ENCODE assay signal across 28 cellular contexts in genomic region chr22:22423681-22424080, GRCh38.
"Had no signal": no experiment of that assay in that cellular context is flagged by ENCODE, and none has a peak within 500 bp of the region (broad histone marks: within the 10 kb centered on the region; RNA-seq: fewer than 3 reads in every experiment).

No MANE protein-coding gene starts in this region.

- H3K9me3 ChIP-seq: esophagus squamous epithelium, heart right ventricle, left lung, ovary, psoas muscle, sigmoid colon, thoracic aorta, tibial nerve, upper lobe of left lung had no signal

- H3K27me3 Mint-ChIP-seq: stimulated activated memory B cell treated with anti-CD40 and anti-IgM and Interleukin-4, amounts not matched to agents 10 μg/mL and 1 μg/mL and 100 μg/mL, for 72 hours had no signal

- H3K27ac ChIP-seq: coronary artery, esophagus squamous epithelium, heart right ventricle, left lung, ovary, psoas muscle, sigmoid colon, thoracic aorta, tibial nerve, upper lobe of left lung had no signal

- H3K4me3 ChIP-seq: coronary artery, esophagus squamous epithelium, heart right ventricle, left lung, ovary, psoas muscle, sigmoid colon, thoracic aorta, tibial nerve, upper lobe of left lung had no signal

- FAIRE-seq: endothelial cell of umbilical vein, islet of Langerhans, urothelium cell line had no signal

- H3K4me1 ChIP-seq: esophagus squamous epithelium, left lung, psoas muscle, sigmoid colon, tibial nerve, upper lobe of left lung had no signal

- H3K36me3 Mint-ChIP-seq: natural killer cell; stimulated activated memory B cell treated with anti-CD40 and anti-IgM and Interleukin-4, amounts not matched to agents 10 μg/mL and 1 μg/mL and 100 μg/mL, for 72 hours had no signal

- H3K27me3 ChIP-seq: ovary, upper lobe of left lung had no signal

- H3K9me3 Mint-ChIP-seq: natural killer cell; stimulated activated memory B cell treated with anti-CD40 and anti-IgM and Interleukin-4, amounts not matched to agents 10 μg/mL and 1 μg/mL and 100 μg/mL, for 72 hours had no signal

- ATAC-seq: heart right ventricle; left cardiac atrium; left lung; natural killer cell; psoas muscle; right cardiac atrium; stimulated activated memory B cell treated with anti-CD40 and anti-IgM and Interleukin-4, amounts not matched to agents 10 μg/mL and 1 μg/mL and 100 μg/mL, for 72 hours; stimulated activated naive CD8-positive, alpha-beta T cell treated with anti-CD3 and anti-CD28 coated beads, Interleukin-15, Interleukin-2, amounts not matched to agents 100 U/mL and 50 U/mL, for 24 hours had no signal

- H3K36me3 ChIP-seq: esophagus squamous epithelium, heart right ventricle, left lung, ovary, sigmoid colon, thoracic aorta, tibial nerve, upper lobe of left lung had no signal

- DNase-seq: dermis blood vessel endothelial cell; effector memory CD4-positive, alpha-beta T cell; esophagus squamous epithelium; foreskin melanocyte; glutamatergic neuron; heart right ventricle; hippocampal formation; left cardiac atrium; left lung; midbrain; natural killer cell; occipital lobe; ovary; posterior cingulate gyrus; psoas muscle; right cardiac atrium; sigmoid colon; stimulated activated CD4-positive, alpha-beta T cell treated with anti-CD3 and anti-CD28 coated beads, Interleukin-4, amount 100 ng/mL, for 4 hours; stimulated activated naive CD8-positive, alpha-beta T cell treated with anti-CD3 and anti-CD28 coated beads, Interleukin-15, Interleukin-2, amounts not matched to agents 100 U/mL and 50 U/mL, for 24 hours; substantia nigra; upper lobe of left lung had no signal

- H3K4me3 Mint-ChIP-seq: natural killer cell; stimulated activated memory B cell treated with anti-CD40 and anti-IgM and Interleukin-4, amounts not matched to agents 10 μg/mL and 1 μg/mL and 100 μg/mL, for 72 hours had no signal

- H3K27ac Mint-ChIP-seq: natural killer cell had no signal
